Comparison of ENCODE assay signal across 10 cellular contexts in the genomic region with DNA sequence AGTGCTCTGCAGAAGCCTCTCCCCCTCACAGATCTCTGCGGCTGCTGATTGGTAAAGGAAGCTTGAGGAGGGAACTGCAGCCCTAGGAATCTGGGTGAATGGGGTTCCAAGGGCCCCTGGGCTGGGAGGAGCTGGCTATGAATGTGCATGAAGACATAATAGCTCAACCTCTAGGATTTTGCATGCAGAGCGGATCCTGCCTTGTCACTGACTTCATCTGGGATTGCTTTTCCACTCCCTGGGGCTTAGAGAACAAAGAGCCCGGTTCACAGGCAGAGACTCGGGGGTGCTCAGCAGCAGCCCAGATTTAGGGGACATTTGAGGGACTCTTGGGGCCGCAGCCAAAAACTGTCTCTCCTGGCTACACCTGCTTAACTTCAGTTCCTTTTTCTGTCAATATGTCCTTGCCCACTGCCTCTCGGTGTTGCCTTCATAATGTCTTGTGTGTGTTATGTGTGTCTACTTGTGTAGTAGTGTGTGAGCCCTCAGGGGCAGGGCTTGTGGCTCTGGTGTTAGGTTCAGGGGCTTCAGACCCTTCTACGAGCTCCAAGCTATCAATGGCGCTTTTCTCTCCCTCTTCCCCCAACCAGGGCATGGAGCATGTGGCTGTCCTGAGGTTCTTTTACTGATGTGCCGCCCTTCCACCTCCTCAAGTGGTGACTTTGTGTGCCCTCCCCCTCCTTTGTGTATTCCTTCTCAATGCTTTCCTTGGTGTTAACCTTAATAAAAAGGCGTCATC. TPM values are rescaled to one million over a fixed set of nuclear protein-coding genes. Genes with fewer than 3 reads are reported as not detected.
DNase-seq lines count a peak whose midpoint lies in the region; ATAC-seq and TF ChIP-seq lines count a peak whose summit lies in the region.
"Had no signal": no experiment of that assay in that cellular context is flagged by ENCODE, and none has a peak within 500 bp of the region (broad histone marks: within the 10 kb centered on the region; RNA-seq: fewer than 3 reads in every experiment).

No MANE protein-coding gene starts in this region.

- POLR2A ChIA-PET in HEK293 (lab: Yijun Ruan, JAX), result no interaction called here
- POLR2A ChIA-PET in naive thymus-derived CD8-positive, alpha-beta T cell (lab: Charles Lee), result interaction anchor here (0.6 to 1.6 kb wide), 3 partner anchors 16 to 80 kb away, joined by 3 to 4 read pairs (median 3); a partner anchor contains a TSS

- peaks cover 25% of the 10 kb centered on the region for H3K4me1 ChIP-seq in CD4-positive, CD25-positive, alpha-beta regulatory T cell (ENCODE audit: control insufficient read depth, insufficient read depth, low read length, poor library complexity, severe bottlenecking)
- H3K4me1 ChIP-seq in HEK293 (ENCODE audit: control insufficient read depth, insufficient read depth, low read length), result no peaks in the 10 kb centered on the region

- H3K27ac Mint-ChIP-seq in CD4-positive, CD25-positive, alpha-beta regulatory T cell, result peak overlapping the region in 1 of 3 donors; percentile 38
- H3K27ac Mint-ChIP-seq in naive thymus-derived CD8-positive, alpha-beta T cell, result peak overlapping the region in 8 of 10 donors; percentile 39 to 89 (median 60)

- no peak for TF ChIP-seq CTCF in HEK293 (tag by site-specific recombination; IDR thresholded peaks at IDR 0.05)
- TF ChIP-seq CTCF in choroid plexus epithelial cell (conservative IDR thresholded peaks at IDR 0.05; ENCODE audit: low read depth, low read length), result no peak

- ATAC-seq in CD4-positive, CD25-positive, alpha-beta regulatory T cell (ENCODE audit: low read depth in 2 of 2), result no peak
- ATAC-seq in naive thymus-derived CD8-positive, alpha-beta T cell, result no peak
- ATAC-seq in HG03520 (IDR thresholded peaks at IDR 0.05; ENCODE audit: unreplicated experiment), result no peak
- ATAC-seq: activated T-cell treated with anti-CD3 and anti-CD28 coated beads, Interleukin-2, amount 50 U/mL, for 4 hours had no signal

- H3K4me3 Mint-ChIP-seq in CD4-positive, CD25-positive, alpha-beta regulatory T cell, result peak overlapping the region; percentile 64 to 88 (median 77)
- peak overlapping the region; percentile 22 to 97 (median 70) for H3K4me3 Mint-ChIP-seq in naive thymus-derived CD8-positive, alpha-beta T cell

- CTCF ChIA-PET in HEK293 (lab: Yijun Ruan, JAX), result interaction anchor here (0.6 to 1.3 kb wide), 4 partner anchors 22 to 470 kb away, joined by 3 to 4 read pairs (median 4); no protein-coding TSS in a partner anchor

- H3K36me3 ChIP-seq in CD4-positive, CD25-positive, alpha-beta regulatory T cell (ENCODE audit: control insufficient read depth, insufficient read depth, low read length), result no peaks in the 10 kb centered on the region
- H3K36me3 ChIP-seq in HEK293 (ENCODE audit: control insufficient read depth in 2 of 2, insufficient read depth in 1 of 2, low read length in 2 of 2), result no peaks in the 10 kb centered on the region

- no peak overlapping the region for H3K4me3 ChIP-seq in CD4-positive, CD25-positive, alpha-beta regulatory T cell (ENCODE audit: low read depth, low read length)
- H3K4me3 ChIP-seq in HEK293 (ENCODE audit: low read depth, low read length), result no peak overlapping the region
- H3K4me3 ChIP-seq in choroid plexus epithelial cell (ENCODE audit: low read depth, low read length), result no peak overlapping the region

- no peaks in the 10 kb centered on the region for H3K36me3 Mint-ChIP-seq in CD4-positive, CD25-positive, alpha-beta regulatory T cell
- H3K36me3 Mint-ChIP-seq in naive thymus-derived CD8-positive, alpha-beta T cell, result no peaks in the 10 kb centered on the region

- H3K9me3 Mint-ChIP-seq in CD4-positive, CD25-positive, alpha-beta regulatory T cell, result no peaks in the 10 kb centered on the region
- H3K9me3 Mint-ChIP-seq in naive thymus-derived CD8-positive, alpha-beta T cell, result no peaks in the 10 kb centered on the region
- H3K9me3 Mint-ChIP-seq: activated T-cell treated with anti-CD3 and anti-CD28 coated beads, Interleukin-2, amount 50 U/mL, for 4 hours had no signal

- H3K27me3 Mint-ChIP-seq in CD4-positive, CD25-positive, alpha-beta regulatory T cell, result peaks cover 76% of the 10 kb centered on the region
- H3K27me3 Mint-ChIP-seq in naive thymus-derived CD8-positive, alpha-beta T cell, result peaks cover 12 to 36% (median 26%) of the 10 kb centered on the region in 5 donors

- no peak for DNase-seq in CD4-positive, CD25-positive, alpha-beta regulatory T cell
- DNase-seq in choroid plexus epithelial cell (ENCODE audit: low read depth) (peak; percentile 30), SKM-1 treated with dmso at 0.1 percent for 144 hours (lab: John Stamatoyannopoulos, UW; ENCODE audit: unreplicated experiment) (no peak), GOT3 (lab: John Stamatoyannopoulos, UW) (no peak), NCI-H1694 (lab: John Stamatoyannopoulos, UW) (no peak)
- no peak for DNase-seq in naive thymus-derived CD8-positive, alpha-beta T cell
- DNase-seq: activated T-cell treated with anti-CD3 and anti-CD28 coated beads, Interleukin-2, amount 50 U/mL, for 4 hours; kidney had no signal

- H3K27me3 ChIP-seq in CD4-positive, CD25-positive, alpha-beta regulatory T cell (ENCODE audit: control insufficient read depth, insufficient read depth, low read length), result peaks cover 19% of the 10 kb centered on the region

- H3K27ac ChIP-seq in CD4-positive, CD25-positive, alpha-beta regulatory T cell (ENCODE audit: insufficient read depth, low read length, poor library complexity, severe bottlenecking), result no peak overlapping the region
- no peak overlapping the region for H3K27ac ChIP-seq in HEK293 (ENCODE audit: extremely low read depth, low read depth, low read length)

- H3K4me1 Mint-ChIP-seq in CD4-positive, CD25-positive, alpha-beta regulatory T cell, result peaks cover 0 to 24% (median 9%) of the 10 kb centered on the region in 4 donors
- H3K4me1 Mint-ChIP-seq in naive thymus-derived CD8-positive, alpha-beta T cell, result peaks cover 8 to 23% (median 19%) of the 10 kb centered on the region in 4 donors

- no peaks in the 10 kb centered on the region for H3K9me3 ChIP-seq in CD4-positive, CD25-positive, alpha-beta regulatory T cell (ENCODE audit: control insufficient read depth in 2 of 2, low read length in 2 of 2)
- no peaks in the 10 kb centered on the region for H3K9me3 ChIP-seq in HEK293 (ENCODE audit: control insufficient read depth, insufficient read depth, low read depth, low read length)

TF ChIP-seq in HEK293, 187 proteins besides CTCF, POLR2A, EP300 and RAD21 (continues in another document):
- TF ChIP-seq SP7 (tag by site-specific recombination; IDR thresholded peaks at IDR 0.05) (no peak), ZNF473 (tag by site-specific recombination; IDR thresholded peaks at IDR 0.05) (no peak), ZBTB20 (tag by site-specific recombination; IDR thresholded peaks at IDR 0.05) (peak; percentile 89), ZNF248 (tag by site-specific recombination; IDR thresholded peaks at IDR 0.05) (no peak), ZNF585B (tag by site-specific recombination; IDR thresholded peaks at IDR 0.05) (no peak), ZXDB (tag by site-specific recombination; IDR thresholded peaks at IDR 0.05) (no peak), ZNF24 (tag by site-specific recombination; IDR thresholded peaks at IDR 0.05) (no peak), ZNF335 (tag by site-specific recombination; conservative IDR thresholded peaks at IDR 0.05) (peak; percentile 36; the same call in 1 of the 2 replicates), ZNF155 (tag by site-specific recombination; IDR thresholded peaks at IDR 0.05) (no peak), ZNF157 (tag by site-specific recombination; IDR thresholded peaks at IDR 0.05) (no peak), ZNF133 (tag by site-specific recombination; IDR thresholded peaks at IDR 0.05) (no peak), SP2 (tag by site-specific recombination; IDR thresholded peaks at IDR 0.05) (no peak), ZNF391 (tag by site-specific recombination; IDR thresholded peaks at IDR 0.05; ENCODE audit: borderline replicate concordance, low read depth) (no peak), ZNF354C (tag by site-specific recombination; IDR thresholded peaks at IDR 0.05; ENCODE audit: borderline replicate concordance, low read depth) (no peak), ZBTB17 (tag by site-specific recombination; IDR thresholded peaks at IDR 0.05) (0 out of 2 replicates have a peak, but pooled peaks have one; percentile 23)
- TF ChIP-seq, protein P1, sequence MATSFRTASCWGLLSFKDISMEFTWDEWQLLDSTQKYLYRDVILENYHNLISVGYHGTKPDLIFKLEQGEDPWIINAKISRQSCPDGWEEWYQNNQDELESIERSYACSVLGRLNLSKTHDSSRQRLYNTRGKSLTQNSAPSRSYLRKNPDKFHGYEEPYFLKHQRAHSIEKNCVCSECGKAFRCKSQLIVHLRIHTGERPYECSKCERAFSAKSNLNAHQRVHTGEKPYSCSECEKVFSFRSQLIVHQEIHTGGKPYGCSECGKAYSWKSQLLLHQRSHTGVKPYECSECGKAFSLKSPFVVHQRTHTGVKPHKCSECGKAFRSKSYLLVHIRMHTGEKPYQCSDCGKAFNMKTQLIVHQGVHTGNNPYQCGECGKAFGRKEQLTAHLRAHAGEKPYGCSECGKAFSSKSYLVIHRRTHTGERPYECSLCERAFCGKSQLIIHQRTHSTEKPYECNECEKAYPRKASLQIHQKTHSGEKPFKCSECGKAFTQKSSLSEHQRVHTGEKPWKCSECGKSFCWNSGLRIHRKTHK (tag by site-specific recombination; IDR thresholded peaks at IDR 0.05), result no peak
- TF ChIP-seq, protein P2, sequence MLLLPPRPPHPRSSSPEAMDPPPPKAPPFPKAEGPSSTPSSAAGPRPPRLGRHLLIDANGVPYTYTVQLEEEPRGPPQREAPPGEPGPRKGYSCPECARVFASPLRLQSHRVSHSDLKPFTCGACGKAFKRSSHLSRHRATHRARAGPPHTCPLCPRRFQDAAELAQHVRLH (tag by site-specific recombination; IDR thresholded peaks at IDR 0.05), result no peak

RNA-seq across cellular contexts. Expression of a gene that starts 1.9 kb away (rescaled TPM):
- 1.6 TPM for total RNA-seq in CD4-positive, CD25-positive, alpha-beta regulatory T cell
- under 1 TPM; 0.15 to 0.24 (median 0.18) TPM for polyA plus RNA-seq in CD4-positive, CD25-positive, alpha-beta regulatory T cell
- not detected for total RNA-seq in naive thymus-derived CD8-positive, alpha-beta T cell
- under 1 TPM in 2 of 3 donors, not detected in 1; 0.11 to 0.13 TPM for polyA plus RNA-seq in naive thymus-derived CD8-positive, alpha-beta T cell

RNA-seq across cellular contexts. Expression of a gene that starts 17.7 kb away (rescaled TPM):
- not detected for total RNA-seq in CD4-positive, CD25-positive, alpha-beta regulatory T cell
- polyA plus RNA-seq in CD4-positive, CD25-positive, alpha-beta regulatory T cell, result under 1 TPM in 1 of 4 donors, not detected in 3; 0.22 TPM
- not detected for total RNA-seq in naive thymus-derived CD8-positive, alpha-beta T cell
- polyA plus RNA-seq in naive thymus-derived CD8-positive, alpha-beta T cell, result not detected
- total RNA-seq: activated T-cell treated with anti-CD3 and anti-CD28 coated beads, Interleukin-2, amount 50 U/mL, for 4 hours; kidney had no signal

RNA-seq across cellular contexts. Expression of a gene that starts 28.0 kb away (rescaled TPM):
- total RNA-seq in CD4-positive, CD25-positive, alpha-beta regulatory T cell, result 46.6 TPM
- polyA plus RNA-seq in CD4-positive, CD25-positive, alpha-beta regulatory T cell, result 100 to 1,000 TPM in 1 of 4 donors, 10 to 100 TPM in 3; 73.2 to 121 (median 90.0) TPM
- 10 to 100 TPM; 71.0 to 81.0 TPM for total RNA-seq in naive thymus-derived CD8-positive, alpha-beta T cell
- polyA plus RNA-seq in naive thymus-derived CD8-positive, alpha-beta T cell, result 10 to 100 TPM; 61.2 to 75.6 (median 64.4) TPM
